8 cellular contexts compared by ENCODE assay signal in the genomic region with DNA sequence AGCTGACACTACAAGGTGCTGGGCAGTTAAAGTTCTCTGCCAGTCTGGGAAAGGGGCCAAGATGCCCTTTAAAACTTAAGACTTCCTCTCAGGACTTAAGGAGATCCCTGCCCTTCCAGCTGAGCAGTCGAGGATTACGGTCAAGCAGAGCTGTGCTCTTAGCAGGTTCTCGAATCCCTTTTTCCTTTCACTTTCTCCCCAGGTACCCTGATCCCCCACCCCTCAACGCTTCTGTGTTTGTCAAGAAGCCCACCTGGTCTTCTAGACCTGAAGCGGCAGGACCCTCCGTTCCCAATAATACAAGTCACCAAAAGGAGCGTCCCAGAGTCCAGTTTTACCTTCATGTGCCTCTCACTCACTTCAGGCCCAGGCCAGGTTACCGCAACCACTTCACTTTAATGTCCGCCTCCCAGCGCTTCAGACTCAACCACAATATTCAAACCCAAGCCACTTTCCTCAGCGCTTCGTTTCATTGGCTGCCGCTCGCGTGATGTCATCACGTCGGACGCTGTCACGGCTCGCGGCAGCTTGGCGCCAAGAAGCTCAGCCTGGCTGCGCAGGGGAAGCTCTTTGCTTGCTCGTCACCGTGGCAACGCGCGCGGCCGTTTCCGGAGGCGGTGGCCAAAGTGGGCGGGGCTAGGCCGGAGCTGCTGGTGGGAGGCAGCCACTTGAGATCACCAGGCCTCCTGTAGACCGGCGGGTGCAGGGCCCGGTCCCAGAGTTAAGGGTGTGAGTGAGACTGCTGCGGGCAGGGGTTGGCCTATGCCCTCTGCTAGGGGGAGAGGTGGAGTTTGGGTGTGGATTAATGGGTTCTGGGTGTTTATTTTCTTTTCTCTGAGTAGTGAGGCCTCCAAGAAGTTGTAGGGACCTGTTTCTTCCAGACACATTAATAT. TPM values are rescaled to one million over a fixed set of nuclear protein-coding genes. Genes with fewer than 3 reads are reported as not detected.
DNase-seq lines count a peak whose midpoint lies in the region; ATAC-seq, FAIRE-seq and TF ChIP-seq lines count a peak whose summit lies in the region.

Gene KIF18A, minus strand, starts transcription at position 431 of the 893 bp plus-strand sequence. CDS start 10,209 bp downstream, outside the sequence.
Gene METTL15, plus strand, starts transcription at position 663 of the 893 bp plus-strand sequence. CDS start 4,947 bp downstream, outside the sequence.

- H4K20me1 ChIP-seq in HepG2 (ENCODE audit: insufficient read depth, low read length): no peaks in the 10 kb centered on the region

- H3K4me1 ChIP-seq in HepG2 (ENCODE audit: insufficient read depth, low read length): peaks cover 60% of the 10 kb centered on the region

- FAIRE-seq in HepG2 (lab: Jason Lieb, UNC): peak; percentile 80

- peak within 1 kb of the TSS; percentile 74 for H2AFZ ChIP-seq in HepG2 (ENCODE audit: low read length)

- POLR2A ChIA-PET in HepG2 (lab: Yijun Ruan, JAX): no interaction called here

- TF ChIP-seq POLR2A in HepG2 (IDR thresholded peaks at IDR 0.05; ENCODE audit: insufficient read depth in 1 of 2, low read depth in 2 of 2, low read length in 2 of 2): peak; percentile 76 to 88

- H3K4me2 ChIP-seq in HepG2 (ENCODE audit: low read depth, low read length): peak within 1 kb of the TSS; percentile 75

- H3K27me3 ChIP-seq in HepG2 (ENCODE audit: control insufficient read depth in 1 of 2, insufficient read depth in 2 of 2, low read length in 2 of 2): no peaks in the 10 kb centered on the region; a peak in 1 of 5 replicates

- peak within 1 kb of the TSS; percentile 84 to 99 (median 84) for H3K4me3 ChIP-seq in HepG2 (replicated peaks in 1 of 3; ENCODE audit: insufficient read depth in 1 of 3, low read depth in 2 of 3, low read length in 3 of 3)

- in situ Hi-C loops in HepG2 (cut with HindIII; ENCODE audit: extremely low pct_ligation_motif_present, low pct_unique_long_range_greater_than_20kb): no loop called here

- CTCF ChIA-PET in HepG2 (lab: Yijun Ruan, JAX; ENCODE audit: low intra/inter-chr PET ratio, low total read pairs): no interaction called here

- H3K79me2 ChIP-seq in HepG2 (ENCODE audit: insufficient read depth, low read length): peaks cover 85% of the 10 kb centered on the region

- H3K9ac ChIP-seq in HepG2 (ENCODE audit: insufficient read depth, low read depth, low read length): peak within 1 kb of the TSS; percentile 98

- DNase-seq in C1 segment of cervical spinal cord (lab: John Stamatoyannopoulos, UW): peak; percentile 91 to 99 (median 97)
- DNase-seq in NCI-H748 treated with DMSO at 0.1 percent for 48 hours (lab: John Stamatoyannopoulos, UW): peak; percentile 98
- peak; percentile 91 to 95 for DNase-seq in activated CD4-positive, alpha-beta T cell treated with anti-CD3 and anti-CD28 coated beads, Interleukin-2, amount 50 U/mL, for 24 hours (ENCODE audit: low read depth in 1 of 2, low spot score in 1 of 2)
- DNase-seq in dermis blood vessel endothelial cell: peak; percentile 100
- peak; percentile 96 for DNase-seq in HepG2 (ENCODE audit: low spot score)
- peak; percentile 96 for DNase-seq in stimulated activated CD4-positive, alpha-beta T cell treated with anti-CD3 and anti-CD28 coated beads, Interleukin-4, amount 100 ng/mL, for 1 hour

- no peak for TF ChIP-seq CTCF in HepG2 (CRISPR knock-in tag; IDR thresholded peaks at IDR 0.05)

- H3K27ac ChIP-seq in HepG2 (ENCODE audit: extremely low read length, insufficient read depth, low read length): peak within 1 kb of the TSS; percentile 96

- TF ChIP-seq EP300 in HepG2 (IDR thresholded peaks at IDR 0.05; ENCODE audit: low read depth in 2 of 2, low read length in 2 of 2) (peak in 1 of 2 experiments; percentile 21; a peak in 1 of 4 replicates), HepG2 (CRISPR knock-in tag; IDR thresholded peaks at IDR 0.05; ENCODE audit: borderline replicate concordance) (no peak)

- TF ChIP-seq RAD21 in HepG2 (CRISPR knock-in tag; IDR thresholded peaks at IDR 0.05): no peak

- BruUV-seq in HepG2 (replicated peaks; lab: Mats Ljungman, UMichigan): TSS peak; percentile 80

- H3K9me3 ChIP-seq in HepG2 (ENCODE audit: low read length): no peaks in the 10 kb centered on the region

- H3K36me3 ChIP-seq in HepG2 (replicated peaks in 1 of 2; ENCODE audit: control insufficient read depth in 1 of 2, insufficient read depth in 2 of 2, low read length in 2 of 2): no peaks in the 10 kb centered on the region; a peak in 1 of 5 replicates

- intact Hi-C loops in HepG2 (cut with micrococcal nuclease; ENCODE audit: unreplicated experiment): loop anchor here (5.0 kb wide), 1 partner anchor 391 kb away; no protein-coding TSS in a partner anchor

- 1% methylated on average over 15 of the region's 38 CpGs for WGBS in HepG2 (ENCODE audit: low lambda C conversion rate)

- ATAC-seq in GM19372 (IDR thresholded peaks at IDR 0.05; ENCODE audit: low read depth, unreplicated experiment) (peak; percentile 93), HG03558 (IDR thresholded peaks at IDR 0.05; ENCODE audit: extremely low read depth, unreplicated experiment) (peak; percentile 94), HepG2 (peak; percentile 95)

TF ChIP-seq in HepG2, 621 proteins besides CTCF, POLR2A, EP300 and RAD21 (continues in another document):
- TF ChIP-seq TBX2 (CRISPR knock-in tag; IDR thresholded peaks at IDR 0.05; ENCODE audit: borderline replicate concordance) (peak; percentile 69), NFE2L1 (CRISPR knock-in tag; IDR thresholded peaks at IDR 0.05; ENCODE audit: borderline replicate concordance) (no peak)

RNA-seq across cellular contexts. Expression of gene KIF18A, which starts in this region (rescaled TPM):
- total RNA-seq in dermis blood vessel endothelial cell (4.8 and 17.9 TPM in 2 replicates), HepG2 (2016; rRNA removed; fragmentation: Illumina TruSeq; extraction: Trizol) (14.4 and 22.8 TPM in 2 replicates)
- 4.1 and 6.1 TPM in 2 replicates for total RNA-seq in HepG2 (2016; cell fraction: cytosol; rRNA removed; fragmentation: Illumina TruSeq; extraction: Trizol; ENCODE audit: low read depth)
- total RNA-seq in HepG2 (2016; cell fraction: insoluble cytoplasmic fraction; rRNA removed; fragmentation: Illumina TruSeq; extraction: Trizol): 14.9 and 21.3 TPM in 2 replicates
- 7.8 and 12.4 TPM in 2 replicates for total RNA-seq in HepG2 (2016; cell fraction: membrane; rRNA removed; fragmentation: Illumina TruSeq; extraction: Trizol)
- total RNA-seq in HepG2 (2016; cell fraction: nucleus; rRNA removed; fragmentation: Illumina TruSeq; extraction: Trizol): 24.8 and 25.3 TPM in 2 replicates
- 1.6 and 3.4 TPM in 2 replicates for polyA plus RNA-seq in HepG2 (2011; rRNA removed)
- polyA plus RNA-seq in HepG2 (2011; cell fraction: cytosol; rRNA removed): 1.2 and 1.3 TPM in 2 replicates
- 1.7 and 2.9 TPM in 2 replicates for polyA plus RNA-seq in HepG2 (2011; cell fraction: nucleus; rRNA removed)
- polyA plus RNA-seq in HepG2 (2012): 1.6 and 4.6 TPM in 2 replicates
- polyA plus RNA-seq in HepG2 (2016; cell fraction: cytosol; fragmentation: Illumina TruSeq; extraction: Trizol; ENCODE audit: low read depth): 0.38 and 0.67 TPM in 2 replicates
- 14.8 and 15.4 TPM in 2 replicates for polyA plus RNA-seq in HepG2 (2016; cell fraction: insoluble cytoplasmic fraction; fragmentation: Illumina TruSeq; extraction: Trizol; ENCODE audit: low read depth)
- 1.7 TPM in 2 replicates for polyA plus RNA-seq in HepG2 (2016; cell fraction: membrane; fragmentation: Illumina TruSeq; extraction: Trizol; ENCODE audit: low read depth)
- 10.5 and 12.3 TPM in 2 replicates for polyA plus RNA-seq in HepG2 (2016; cell fraction: nucleus; fragmentation: Illumina TruSeq; extraction: Trizol; ENCODE audit: insufficient read depth, low read depth)
- polyA minus RNA-seq in HepG2 (2011; rRNA and poly(A)+ RNA removed; ENCODE audit: low replicate concordance): 3.7 and 24.1 TPM in 2 replicates
- 2.9 and 5.5 TPM in 2 replicates for polyA minus RNA-seq in HepG2 (2011; cell fraction: cytosol; rRNA and poly(A)+ RNA removed)
- 24.7 and 46.1 TPM in 2 replicates for polyA minus RNA-seq in HepG2 (2011; cell fraction: nucleus; rRNA and poly(A)+ RNA removed)

RNA-seq across cellular contexts. Expression of gene METTL15, which starts in this region (rescaled TPM):
- 11.8 and 16.5 TPM in 2 replicates for total RNA-seq in dermis blood vessel endothelial cell
- total RNA-seq in HepG2 (2016; rRNA removed; fragmentation: Illumina TruSeq; extraction: Trizol): 14.0 and 14.4 TPM in 2 replicates
- total RNA-seq in HepG2 (2016; cell fraction: cytosol; rRNA removed; fragmentation: Illumina TruSeq; extraction: Trizol; ENCODE audit: low read depth): 4.3 TPM in 2 replicates
- total RNA-seq in HepG2 (2016; cell fraction: insoluble cytoplasmic fraction; rRNA removed; fragmentation: Illumina TruSeq; extraction: Trizol): 12.8 and 15.3 TPM in 2 replicates
- total RNA-seq in HepG2 (2016; cell fraction: membrane; rRNA removed; fragmentation: Illumina TruSeq; extraction: Trizol): 3.4 and 4.4 TPM in 2 replicates
- total RNA-seq in HepG2 (2016; cell fraction: nucleus; rRNA removed; fragmentation: Illumina TruSeq; extraction: Trizol): 33.6 and 34.8 TPM in 2 replicates
- polyA plus RNA-seq in HepG2 (2011; rRNA removed): 6.0 and 6.5 TPM in 2 replicates
- 3.3 and 4.8 TPM in 2 replicates for polyA plus RNA-seq in HepG2 (2011; cell fraction: cytosol; rRNA removed)
- polyA plus RNA-seq in HepG2 (2011; cell fraction: nucleus; rRNA removed): 6.1 and 6.2 TPM in 2 replicates
- 6.2 and 6.3 TPM in 2 replicates for polyA plus RNA-seq in HepG2 (2012)
- 0.81 and 0.87 TPM in 2 replicates for polyA plus RNA-seq in HepG2 (2016; cell fraction: cytosol; fragmentation: Illumina TruSeq; extraction: Trizol; ENCODE audit: low read depth)
- 13.2 and 13.8 TPM in 2 replicates for polyA plus RNA-seq in HepG2 (2016; cell fraction: insoluble cytoplasmic fraction; fragmentation: Illumina TruSeq; extraction: Trizol; ENCODE audit: low read depth)
- polyA plus RNA-seq in HepG2 (2016; cell fraction: membrane; fragmentation: Illumina TruSeq; extraction: Trizol; ENCODE audit: low read depth): 1.1 and 1.5 TPM in 2 replicates
- 9.3 and 11.1 TPM in 2 replicates for polyA plus RNA-seq in HepG2 (2016; cell fraction: nucleus; fragmentation: Illumina TruSeq; extraction: Trizol; ENCODE audit: insufficient read depth, low read depth)
- polyA minus RNA-seq in HepG2 (2011; rRNA and poly(A)+ RNA removed; ENCODE audit: low replicate concordance): 22.7 and 31.9 TPM in 2 replicates
- 9.9 and 10.2 TPM in 2 replicates for polyA minus RNA-seq in HepG2 (2011; cell fraction: cytosol; rRNA and poly(A)+ RNA removed)
- 90.1 and 92.7 TPM in 2 replicates for polyA minus RNA-seq in HepG2 (2011; cell fraction: nucleus; rRNA and poly(A)+ RNA removed)

Comparison
In these comparisons a context has a peak if more than half of its experiments do, and no peak if none do; other contexts are left out.
1. Peak in every context shown above with its lines: DNase-seq, ATAC-seq, H3K4me3 ChIP-seq and H3K27ac ChIP-seq.